8 cellular contexts compared by ENCODE assay signal in the genomic region with DNA sequence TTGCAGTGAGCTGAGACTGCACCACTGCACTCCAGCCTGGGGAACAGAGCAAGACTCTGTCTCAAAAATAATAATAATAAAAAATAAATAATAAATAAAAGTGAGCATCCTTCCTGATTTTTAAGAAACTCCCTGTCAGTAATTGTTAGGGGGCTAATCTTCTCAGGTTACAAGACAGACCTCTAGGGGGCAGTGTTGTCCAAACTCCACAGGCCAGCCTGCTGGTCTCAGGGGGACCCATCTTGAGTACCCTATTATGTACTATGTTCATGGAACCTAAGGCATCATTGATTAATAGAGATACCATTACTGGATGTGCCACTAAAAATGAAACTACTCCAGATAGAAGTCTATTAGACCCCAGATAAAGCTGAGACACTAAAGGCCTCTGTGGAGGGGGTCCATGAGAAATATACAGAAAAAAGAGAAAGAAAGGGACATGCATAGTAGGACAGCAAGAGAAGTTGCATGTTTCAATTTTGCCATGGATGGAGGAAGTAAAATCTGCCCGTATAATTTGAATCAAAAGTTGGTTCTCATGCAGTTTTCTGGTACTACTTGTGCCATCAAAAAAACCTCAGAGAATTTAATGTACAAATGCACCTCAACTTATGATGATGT.
A peak's percentile ranks its signal among the peaks of the same experiment; 100 is the strongest.
DNase-seq lines count a peak whose midpoint lies in the region; ATAC-seq and TF ChIP-seq lines count a peak whose summit lies in the region.

No MANE protein-coding gene starts in this region.

- H3K27me3 ChIP-seq in Peyer's patch (no peaks in the 10 kb centered on the region), adipocyte (replicated peaks; ENCODE audit: control insufficient read depth, insufficient read depth, low read length) (no peaks in the 10 kb centered on the region)

- no peak overlapping the region for H3K27ac ChIP-seq in Peyer's patch

- DNase-seq in CMK (ENCODE audit: low read depth) (peak; percentile 7), Peyer's patch (peak in 1 of 3 donors; percentile 74), adipocyte (ENCODE audit: low read depth) (peak; percentile 61), medulla oblongata (ENCODE audit: extremely low spot score) (peak; percentile 35), NCI-H2081 (lab: John Stamatoyannopoulos, UW) (no peak), iPS-NIHi7 (ENCODE audit: extremely low spot score) (no peak)

- TF ChIP-seq CTCF in Peyer's patch (IDR thresholded peaks at IDR 0.05), result peak; percentile 44 to 64 (median 56)

- no peak for ATAC-seq in HG03175 (IDR thresholded peaks at IDR 0.05; ENCODE audit: unreplicated experiment)
- ATAC-seq in GM19463 (IDR thresholded peaks at IDR 0.05; ENCODE audit: unreplicated experiment), result no peak

- no peak for TF ChIP-seq POLR2A in Peyer's patch (IDR thresholded peaks at IDR 0.05)

- H3K36me3 ChIP-seq in Peyer's patch (no peaks in the 10 kb centered on the region), adipocyte (ENCODE audit: control insufficient read depth, insufficient read depth, low read length, severe bottlenecking) (no peaks in the 10 kb centered on the region)

- no peak overlapping the region for H3K4me3 ChIP-seq in Peyer's patch
- H3K4me3 ChIP-seq in adipocyte (ENCODE audit: low read length), result no peak overlapping the region

- no peaks in the 10 kb centered on the region for H3K9me3 ChIP-seq in Peyer's patch
- H3K9me3 ChIP-seq in adipocyte (ENCODE audit: control insufficient read depth, low read length), result peaks cover 9% of the 10 kb centered on the region

- no peak overlapping the region for H3K9ac ChIP-seq in adipocyte (ENCODE audit: low read length)

- H3K4me1 ChIP-seq in Peyer's patch (peaks cover 0 to 18% (median 7%) of the 10 kb centered on the region in 4 donors), adipocyte (ENCODE audit: control insufficient read depth, insufficient read depth, low read length) (peaks cover 8% of the 10 kb centered on the region)

Comparison
In these comparisons a context has a peak if more than half of its experiments do, and no peak if none do; other contexts are left out.
1. DNase-seq: peak in CMK (single experiment), adipocyte (single experiment) and medulla oblongata (single experiment); none in NCI-H2081 (0 of 2) and iPS-NIHi7 (single experiment).